ENCODE assay signal across 23 cellular contexts in genomic region chr17:63517825-63518534, GRCh38. TPM values are rescaled to one million over a fixed set of nuclear protein-coding genes. Genes with fewer than 3 reads are reported as not detected.
DNase-seq lines count a peak whose midpoint lies in the region; ATAC-seq, FAIRE-seq and TF ChIP-seq lines count a peak whose summit lies in the region.
"Had no signal": no experiment of that assay in that cellular context is flagged by ENCODE, and none has a peak within 500 bp of the region (broad histone marks: within the 10 kb centered on the region; RNA-seq: fewer than 3 reads in every experiment).

No MANE protein-coding gene starts in this region.

- H3K18ac ChIP-seq in IMR-90 (ENCODE audit: low read depth, low read length): no peak overlapping the region

- peak; percentile 22 for DNase-seq in COLO668 (lab: John Stamatoyannopoulos, UW; ENCODE audit: unreplicated experiment)
- no peak for DNase-seq in IMR-90
- DNase-seq in NCI-H510A (lab: John Stamatoyannopoulos, UW): peak; percentile 30
- DNase-seq in K562 (ENCODE audit: extremely low read depth in 1 of 4, low spot score in 3 of 4): no peak
- DNase-seq in GM23338 (ENCODE audit: low spot score): no peak
- no peak for DNase-seq in KG1 (lab: John Stamatoyannopoulos, UW)
- DNase-seq: BE2C; CD4-positive, CD25-positive, alpha-beta regulatory T cell; DMS53; GOT3; Karpas-422; NCI-H2081 treated with DMSO at 0.1 percent for 48 hours; NCI-H446 treated with DMSO at 0.1 percent for 48 hours; NCI-H774; RPMI8226; SHP77 treated with DMSO at 0.1 percent for 48 hours; SK-N-SH had no signal

- intact Hi-C loops in IMR-90 (cut with micrococcal nuclease): no loop called here
- intact Hi-C loops in K562 (cut with micrococcal nuclease): no loop called here

- H3K27ac Mint-ChIP-seq in GM23338: no peak overlapping the region
- H3K27ac Mint-ChIP-seq: CD4-positive, CD25-positive, alpha-beta regulatory T cell had no signal

- H4K91ac ChIP-seq in IMR-90 (ENCODE audit: insufficient read depth, low read depth, low read length): no peak overlapping the region

- no TSS peak for BruUV-seq in IMR-90 (replicated peaks; lab: Mats Ljungman, UMichigan)
- BruUV-seq in K562 (replicated peaks; lab: Mats Ljungman, UMichigan): no TSS peak

- H2BK120ac ChIP-seq in IMR-90 (ENCODE audit: low read depth, low read length): no peak overlapping the region

- H4K5ac ChIP-seq in IMR-90 (ENCODE audit: low read depth, low read length): no peak overlapping the region

- in situ Hi-C loops in IMR-90 (cut with MboI; ENCODE audit: low sequenced_read_pairs): no loop called here
- in situ Hi-C loops in K562 (cut with MboI): no loop called here

- TF ChIP-seq CTCF in IMR-90 (conservative IDR thresholded peaks at IDR 0.05; ENCODE audit: low read depth, low read length) (no peak), K562 (IDR thresholded peaks at IDR 0.05 in 2 of 3, conservative IDR thresholded peaks at IDR 0.05 in 1 of 3; ENCODE audit: insufficient read depth in 2 of 3, low read depth in 1 of 3, low read length in 3 of 3) (no peak), GM23338 (conservative IDR thresholded peaks at IDR 0.05; ENCODE audit: low read depth in 2 of 2) (no peak)

- peak overlapping the region; percentile 5 for H2AFZ ChIP-seq in IMR-90 (replicated peaks; ENCODE audit: low read length, poor library complexity)
- H2AFZ ChIP-seq in K562 (ENCODE audit: low read depth, low read length): no peak overlapping the region
- H2AFZ ChIP-seq in GM23338: no peak overlapping the region

- WGBS in IMR-90 (ENCODE audit: extremely low coverage in 2 of 2, insufficient read length in 1 of 2), 2 experiments: 76% methylated on average over 5 of the region's 8 CpGs; no CpG with 5 or more reads in 1 of the 2 experiments
- 2% methylated on average over 8 of the region's 8 CpGs for WGBS in K562 (ENCODE audit: insufficient coverage, low coverage, missing lambda C conversion rate)

- H2BK15ac ChIP-seq in IMR-90 (ENCODE audit: low read depth, low read length): no peak overlapping the region

- no peak overlapping the region for H3K4me2 ChIP-seq in IMR-90 (ENCODE audit: low read depth, low read length)
- no peak overlapping the region for H3K4me2 ChIP-seq in K562 (ENCODE audit: insufficient read depth, low read length)
- no peak overlapping the region for H3K4me2 ChIP-seq in GM23338
- H3K4me2 ChIP-seq: SK-N-SH had no signal

- no peaks in the 10 kb centered on the region for H3F3A ChIP-seq in GM23338 (replicated peaks; ENCODE audit: low read depth)

- TF ChIP-seq RAD21 in IMR-90 (IDR thresholded peaks at IDR 0.05; ENCODE audit: low read length): no peak
- TF ChIP-seq RAD21 in K562 (CRISPR knock-in tag; conservative IDR thresholded peaks at IDR 0.05 in 1 of 2, IDR thresholded peaks at IDR 0.05 in 1 of 2): no peak

- H3K9me1 ChIP-seq in IMR-90 (ENCODE audit: insufficient read depth, low read length) (peaks cover 4% of the 10 kb centered on the region; the same call in 1 of the 2 replicates), K562 (ENCODE audit: control insufficient read depth, insufficient read depth, low read length) (no peaks in the 10 kb centered on the region)

- no peak overlapping the region for H3K9ac ChIP-seq in IMR-90 (ENCODE audit: low read depth, low read length)
- no peak overlapping the region for H3K9ac ChIP-seq in K562 (ENCODE audit: insufficient read depth in 1 of 2, low read depth in 2 of 2, low read length in 2 of 2)
- H3K9ac ChIP-seq: SK-N-SH had no signal

- no peak overlapping the region for H2BK5ac ChIP-seq in IMR-90 (ENCODE audit: low read depth, low read length, poor library complexity, severe bottlenecking)

- no peak overlapping the region for H3K4ac ChIP-seq in IMR-90 (ENCODE audit: low read depth, low read length)

- peaks cover 5% of the 10 kb centered on the region; the same call in 1 of the 2 replicates for H4K20me1 ChIP-seq in IMR-90 (ENCODE audit: insufficient read depth, low read length)
- H4K20me1 ChIP-seq in K562 (replicated peaks; ENCODE audit: control insufficient read depth, insufficient read depth, low read length): 0 out of 2 replicates have a peak, but pooled peaks cover 5% of the 10 kb centered on the region
- no peaks in the 10 kb centered on the region for H4K20me1 ChIP-seq in GM23338 (replicated peaks; ENCODE audit: insufficient read depth)

- no peaks in the 10 kb centered on the region; the same call in 2 of the 3 replicates for H3K9me3 Mint-ChIP-seq in GM23338

- H3K4me3 Mint-ChIP-seq in GM23338: no peak overlapping the region
- H3K4me3 Mint-ChIP-seq: CD4-positive, CD25-positive, alpha-beta regulatory T cell had no signal

- no peak overlapping the region for H3K14ac ChIP-seq in IMR-90 (replicated peaks; ENCODE audit: low read depth, low read length)

- no peaks in the 10 kb centered on the region for H3K36me3 Mint-ChIP-seq in GM23338 (ENCODE audit: low read depth)
- H3K36me3 Mint-ChIP-seq: CD4-positive, CD25-positive, alpha-beta regulatory T cell had no signal

- POLR2A ChIA-PET in IMR-90 (lab: Charles Lee; ENCODE audit: unreplicated experiment) (no interaction called here), K562 (lab: Yijun Ruan, JAX) (interaction anchor here (0.5 to 1.1 kb wide), 3 partner anchors 15 to 59 kb away, joined by 3 to 5 read pairs (median 3); no protein-coding TSS in a partner anchor)

- no peak overlapping the region for H4K8ac ChIP-seq in IMR-90 (ENCODE audit: low read depth in 2 of 2, low read length in 2 of 2)

- H3K4me1 Mint-ChIP-seq in GM23338: peaks cover 20% of the 10 kb centered on the region
- H3K4me1 Mint-ChIP-seq: CD4-positive, CD25-positive, alpha-beta regulatory T cell had no signal

- TF ChIP-seq POLR2A in IMR-90 (IDR thresholded peaks at IDR 0.05; ENCODE audit: low read depth, low read length) (no peak), K562 (conservative IDR thresholded peaks at IDR 0.05) (no peak)

- no peak overlapping the region for H3K56ac ChIP-seq in IMR-90 (ENCODE audit: extremely low read depth, insufficient read depth, low read length)

- H3K27me3 ChIP-seq in IMR-90 (ENCODE audit: control insufficient read depth, insufficient read depth, low read length) (peaks cover 15% of the 10 kb centered on the region), K562 (ENCODE audit: control insufficient read depth in 2 of 2, insufficient read depth in 2 of 2, low read length in 2 of 2) (peaks cover 14 to 27% of the 10 kb centered on the region in 2 experiments; a peak in 3 of 5 replicates), GM23338 (ENCODE audit: insufficient read depth) (no peaks in the 10 kb centered on the region)
- H3K27me3 ChIP-seq: BE2C had no signal

- peak overlapping the region; percentile 79 for H2BK20ac ChIP-seq in IMR-90 (ENCODE audit: low read depth, low read length)

- no peak overlapping the region for H3K23ac ChIP-seq in IMR-90 (ENCODE audit: low read depth, low read length)

- H2AK9ac ChIP-seq in IMR-90 (replicated peaks; ENCODE audit: low read depth, low read length, poor library complexity): no peak overlapping the region

- H3K79me1 ChIP-seq in IMR-90 (ENCODE audit: low read depth in 1 of 2, low read length in 2 of 2): no peaks in the 10 kb centered on the region

- dilution Hi-C loops in IMR-90 (cut with HindIII; ENCODE audit: low sequenced_read_pairs, unreplicated experiment): no loop called here

- H3K36me3 ChIP-seq in IMR-90 (ENCODE audit: control insufficient read depth, insufficient read depth, low read length): no peaks in the 10 kb centered on the region
- H3K36me3 ChIP-seq in K562 (ENCODE audit: control insufficient read depth, insufficient read depth, low read length): no peaks in the 10 kb centered on the region
- H3K36me3 ChIP-seq in GM23338 (ENCODE audit: insufficient read depth): no peaks in the 10 kb centered on the region
- H3K36me3 ChIP-seq: BE2C had no signal

- no peaks in the 10 kb centered on the region for H3K9me2 ChIP-seq in GM23338 (ENCODE audit: insufficient read depth)
- H3K9me2 ChIP-seq: SK-N-SH had no signal

- H3K27ac ChIP-seq in IMR-90 (ENCODE audit: insufficient read depth, low read length) (no peak overlapping the region), K562 (ENCODE audit: extremely low read depth, low read depth, low read length) (no peak overlapping the region), GM23338 (ENCODE audit: low read depth) (no peak overlapping the region)

- peaks cover 3% of the 10 kb centered on the region for H3K4me1 ChIP-seq in IMR-90 (ENCODE audit: control insufficient read depth, insufficient read depth, low read length)
- H3K4me1 ChIP-seq in K562 (replicated peaks in 1 of 2; ENCODE audit: control insufficient read depth in 2 of 2, insufficient read depth in 2 of 2, low read length in 2 of 2): peaks cover 0 to under 1% of the 10 kb centered on the region in 2 experiments; a peak in 1 of 5 replicates
- H3K4me1 ChIP-seq in GM23338 (ENCODE audit: insufficient read depth): 0 out of 2 replicates have a peak, but pooled peaks cover 4% of the 10 kb centered on the region
- H3K4me1 ChIP-seq: BE2C had no signal

- no peaks in the 10 kb centered on the region for H3K9me3 ChIP-seq in IMR-90 (ENCODE audit: control insufficient read depth, insufficient read depth, low read length)
- H3K9me3 ChIP-seq in K562 (replicated peaks; ENCODE audit: control insufficient read depth, insufficient read depth, low read depth, low read length): no peaks in the 10 kb centered on the region
- H3K9me3 ChIP-seq: BE2C, SK-N-SH had no signal

- H3K4me3 ChIP-seq in IMR-90 (ENCODE audit: insufficient read depth, low read depth, low read length) (no peak overlapping the region), K562 (no peak overlapping the region), GM23338 (no peak overlapping the region)

- TF ChIP-seq EP300 in K562 (IDR thresholded peaks at IDR 0.05; ENCODE audit: low read length): no peak

- CTCF ChIA-PET in IMR-90 (lab: Yijun Ruan, JAX) (no interaction called here), K562 (lab: Yijun Ruan, JAX; ENCODE audit: low intra/inter-chr PET ratio) (no interaction called here)

- ATAC-seq in IMR-90 (ENCODE audit: low read depth): no peak
- ATAC-seq in K562: no peak
- ATAC-seq in GM19324 (IDR thresholded peaks at IDR 0.05; ENCODE audit: low FRiP score, unreplicated experiment): no peak
- no peak for ATAC-seq in GM23338

- FAIRE-seq in K562 (lab: Jason Lieb, UNC): no peak
- FAIRE-seq: A204.1, GM12891, GM19239 had no signal

- peaks cover 7% of the 10 kb centered on the region for H3K27me3 Mint-ChIP-seq in GM23338 (ENCODE audit: insufficient read depth, low read depth, poor library complexity)

- 0 out of 2 replicates have a peak overlapping the region, but pooled peaks have one; percentile 20 for H2AK5ac ChIP-seq in IMR-90 (ENCODE audit: low read depth, low read length)

- H3K79me2 ChIP-seq in K562 (ENCODE audit: control insufficient read depth, insufficient read depth, low read length) (no peaks in the 10 kb centered on the region), GM23338 (replicated peaks; ENCODE audit: insufficient read depth) (no peaks in the 10 kb centered on the region)

RNA-seq across cellular contexts. Expression of gene KCNH6, which starts 5.2 kb away (rescaled TPM):
- total RNA-seq in IMR-90 (2012; rRNA removed) (0.18 and 0.28 TPM in 2 replicates), K562 (2014; rRNA removed) (not detected in 2 replicates), K562 (2014; rRNA removed; fragmentation: Illumina TruSeq; extraction: Trizol) (not detected in 2 replicates), K562 (2015; rRNA removed; fragmentation: Illumina TruSeq; extraction: Trizol) (not detected in 2 replicates), K562 (2021) (not detected in 2 replicates)
- polyA plus RNA-seq in IMR-90 (2012; rRNA removed) (0.17 and 0.32 TPM in 2 replicates), K562 (2011; rRNA removed) (not detected in 2 replicates), K562 (2014; fragmentation: Illumina TruSeq; extraction: Trizol) (not detected in 2 replicates), K562 (2014; fragmentation: Nextera tagmentation; extraction: Ambion mirVana) (not detected), K562 (2014; rRNA removed) (not detected in 2 replicates), GM23338 (2016; fragmentation: Nextera tagmentation; extraction: Ambion mirVana) (1.1 and 1.3 TPM in 2 replicates)
- polyA plus RNA-seq in IMR-90 (2012; cell fraction: cytosol; rRNA removed): 0.17 and 0.26 TPM in 2 replicates
- polyA plus RNA-seq in IMR-90 (2012; cell fraction: nucleus; rRNA removed; ENCODE audit: low replicate concordance): 0.34 and 1.2 TPM in 2 replicates
- not detected in 2 replicates for total RNA-seq in K562 (2011; cell fraction: chromatin; rRNA removed; ENCODE audit: low replicate concordance)
- not detected in 2 replicates for total RNA-seq in K562 (2011; cell fraction: nucleolus; rRNA removed)
- not detected in 2 replicates for total RNA-seq in K562 (2011; cell fraction: nucleoplasm; rRNA removed)
- not detected in 2 replicates for polyA plus RNA-seq in K562 (2011; cell fraction: cytosol; rRNA removed)
- polyA plus RNA-seq in K562 (2011; cell fraction: nucleus; rRNA removed): not detected in 2 replicates
- polyA plus RNA-seq in K562 (2012): not detected in 2 replicates
- polyA minus RNA-seq in K562 (2011; rRNA and poly(A)+ RNA removed): not detected in 2 replicates
- not detected in 2 replicates for polyA minus RNA-seq in K562 (2011; cell fraction: cytosol; rRNA and poly(A)+ RNA removed)
- polyA minus RNA-seq in K562 (2011; cell fraction: nucleus; rRNA and poly(A)+ RNA removed): not detected in 2 replicates
- total RNA-seq in GM23338 (2014; rRNA removed; shearing (Covaris generic)): 2.8 and 3.0 TPM in 2 replicates
- total RNA-seq: CD4-positive, CD25-positive, alpha-beta regulatory T cell; MCF 10A; OCI-LY7 had no signal
- polyA plus RNA-seq: CD4-positive, CD25-positive, alpha-beta regulatory T cell had no signal

RNA-seq across cellular contexts. Expression of gene DCAF7, which starts 32.3 kb away (rescaled TPM):
- 31.4 and 40.9 TPM in 2 replicates for total RNA-seq in IMR-90 (2012; rRNA removed)
- 52.4 and 52.8 TPM in 2 replicates for polyA plus RNA-seq in IMR-90 (2012; rRNA removed)
- polyA plus RNA-seq in IMR-90 (2012; cell fraction: cytosol; rRNA removed): 27.7 and 39.4 TPM in 2 replicates
- polyA plus RNA-seq in IMR-90 (2012; cell fraction: nucleus; rRNA removed; ENCODE audit: low replicate concordance): 31.4 and 38.7 TPM in 2 replicates
- total RNA-seq in K562 (2011; cell fraction: chromatin; rRNA removed; ENCODE audit: low replicate concordance): 38.0 and 39.5 TPM in 2 replicates
- 28.7 and 30.0 TPM in 2 replicates for total RNA-seq in K562 (2011; cell fraction: nucleolus; rRNA removed)
- total RNA-seq in K562 (2011; cell fraction: nucleoplasm; rRNA removed): 37.9 and 48.6 TPM in 2 replicates
- total RNA-seq in K562 (2014; rRNA removed): 30.8 and 40.8 TPM in 2 replicates
- 40.8 and 41.8 TPM in 2 replicates for total RNA-seq in K562 (2014; rRNA removed; fragmentation: Illumina TruSeq; extraction: Trizol)
- 40.2 and 41.8 TPM in 2 replicates for total RNA-seq in K562 (2015; rRNA removed; fragmentation: Illumina TruSeq; extraction: Trizol)
- 117 and 123 TPM in 2 replicates for total RNA-seq in K562 (2021)
- 55.5 and 99.8 TPM in 2 replicates for polyA plus RNA-seq in K562 (2011; rRNA removed)
- polyA plus RNA-seq in K562 (2011; cell fraction: cytosol; rRNA removed): 70.8 and 74.0 TPM in 2 replicates
- 36.3 and 49.3 TPM in 2 replicates for polyA plus RNA-seq in K562 (2011; cell fraction: nucleus; rRNA removed)
- polyA plus RNA-seq in K562 (2012): 80.2 and 92.9 TPM in 2 replicates
- polyA plus RNA-seq in K562 (2014; fragmentation: Illumina TruSeq; extraction: Trizol): 76.8 and 82.1 TPM in 2 replicates
- 10 to 100 TPM; 35.9 to 38.0 TPM for polyA plus RNA-seq in K562 (2014; fragmentation: Nextera tagmentation; extraction: Ambion mirVana)
- polyA plus RNA-seq in K562 (2014; rRNA removed): 39.1 and 47.7 TPM in 2 replicates
- polyA minus RNA-seq in K562 (2011; rRNA and poly(A)+ RNA removed): 86.0 and 117 TPM in 2 replicates
- polyA minus RNA-seq in K562 (2011; cell fraction: cytosol; rRNA and poly(A)+ RNA removed): 67.3 and 99.9 TPM in 2 replicates
- polyA minus RNA-seq in K562 (2011; cell fraction: nucleus; rRNA and poly(A)+ RNA removed): 11.7 and 18.8 TPM in 2 replicates
- 51.0 and 60.1 TPM in 2 replicates for total RNA-seq in GM23338 (2014; rRNA removed; shearing (Covaris generic))
- 31.3 and 33.2 TPM in 2 replicates for polyA plus RNA-seq in GM23338 (2016; fragmentation: Nextera tagmentation; extraction: Ambion mirVana)

RNA-seq across cellular contexts. Expression of gene ACE, which starts 41.1 kb away (rescaled TPM):
- total RNA-seq in IMR-90 (2012; rRNA removed): 1.4 TPM in 2 replicates
- 3.5 and 5.8 TPM in 2 replicates for polyA plus RNA-seq in IMR-90 (2012; rRNA removed)
- 4.0 and 5.5 TPM in 2 replicates for polyA plus RNA-seq in IMR-90 (2012; cell fraction: cytosol; rRNA removed)
- polyA plus RNA-seq in IMR-90 (2012; cell fraction: nucleus; rRNA removed; ENCODE audit: low replicate concordance): 10.1 and 21.1 TPM in 2 replicates
- total RNA-seq in K562 (2011; cell fraction: chromatin; rRNA removed; ENCODE audit: low replicate concordance): 7.6 and 13.1 TPM in 2 replicates
- 8.2 and 9.7 TPM in 2 replicates for total RNA-seq in K562 (2011; cell fraction: nucleolus; rRNA removed)
- total RNA-seq in K562 (2011; cell fraction: nucleoplasm; rRNA removed): 6.2 and 6.5 TPM in 2 replicates
- 0.61 and 2.5 TPM in 2 replicates for total RNA-seq in K562 (2014; rRNA removed)
- total RNA-seq in K562 (2014; rRNA removed; fragmentation: Illumina TruSeq; extraction: Trizol): 0.18 and 0.29 TPM in 2 replicates
- total RNA-seq in K562 (2015; rRNA removed; fragmentation: Illumina TruSeq; extraction: Trizol): 0.34 and 0.54 TPM in 2 replicates
- total RNA-seq in K562 (2021): 1.6 and 1.8 TPM in 2 replicates
- polyA plus RNA-seq in K562 (2011; rRNA removed): 0.22 and 0.29 TPM in 2 replicates
- 0.63 and 1.3 TPM in 2 replicates for polyA plus RNA-seq in K562 (2011; cell fraction: cytosol; rRNA removed)
- polyA plus RNA-seq in K562 (2011; cell fraction: nucleus; rRNA removed): 0.95 and 3.8 TPM in 2 replicates
- 1.7 and 2.6 TPM in 2 replicates for polyA plus RNA-seq in K562 (2012)
- polyA plus RNA-seq in K562 (2014; fragmentation: Illumina TruSeq; extraction: Trizol): 0.39 and 0.53 TPM in 2 replicates
- under 1 TPM in 1 of 2 experiments, not detected in 1; 0.07 TPM for polyA plus RNA-seq in K562 (2014; fragmentation: Nextera tagmentation; extraction: Ambion mirVana)
- 0.71 and 1.7 TPM in 2 replicates for polyA plus RNA-seq in K562 (2014; rRNA removed)
- polyA minus RNA-seq in K562 (2011; rRNA and poly(A)+ RNA removed): 0.21 and 0.95 TPM in 2 replicates
- 1.2 TPM in 2 replicates for polyA minus RNA-seq in K562 (2011; cell fraction: cytosol; rRNA and poly(A)+ RNA removed)
- polyA minus RNA-seq in K562 (2011; cell fraction: nucleus; rRNA and poly(A)+ RNA removed): 1.7 and 3.2 TPM in 2 replicates
- total RNA-seq in GM23338 (2014; rRNA removed; shearing (Covaris generic)): 5.4 and 9.1 TPM in 2 replicates
- 0.82 and 1.0 TPM in 2 replicates for polyA plus RNA-seq in GM23338 (2016; fragmentation: Nextera tagmentation; extraction: Ambion mirVana)

Comparison
In these comparisons a context has a peak if more than half of its experiments do, and no peak if none do; other contexts are left out.
1. DNase-seq: peak in COLO668 (single experiment) and NCI-H510A (single experiment); none in IMR-90 (single experiment), K562 (0 of 4), GM23338 (single experiment) and KG1 (single experiment).